9 cellular contexts compared by ENCODE assay signal in the genomic region with DNA sequence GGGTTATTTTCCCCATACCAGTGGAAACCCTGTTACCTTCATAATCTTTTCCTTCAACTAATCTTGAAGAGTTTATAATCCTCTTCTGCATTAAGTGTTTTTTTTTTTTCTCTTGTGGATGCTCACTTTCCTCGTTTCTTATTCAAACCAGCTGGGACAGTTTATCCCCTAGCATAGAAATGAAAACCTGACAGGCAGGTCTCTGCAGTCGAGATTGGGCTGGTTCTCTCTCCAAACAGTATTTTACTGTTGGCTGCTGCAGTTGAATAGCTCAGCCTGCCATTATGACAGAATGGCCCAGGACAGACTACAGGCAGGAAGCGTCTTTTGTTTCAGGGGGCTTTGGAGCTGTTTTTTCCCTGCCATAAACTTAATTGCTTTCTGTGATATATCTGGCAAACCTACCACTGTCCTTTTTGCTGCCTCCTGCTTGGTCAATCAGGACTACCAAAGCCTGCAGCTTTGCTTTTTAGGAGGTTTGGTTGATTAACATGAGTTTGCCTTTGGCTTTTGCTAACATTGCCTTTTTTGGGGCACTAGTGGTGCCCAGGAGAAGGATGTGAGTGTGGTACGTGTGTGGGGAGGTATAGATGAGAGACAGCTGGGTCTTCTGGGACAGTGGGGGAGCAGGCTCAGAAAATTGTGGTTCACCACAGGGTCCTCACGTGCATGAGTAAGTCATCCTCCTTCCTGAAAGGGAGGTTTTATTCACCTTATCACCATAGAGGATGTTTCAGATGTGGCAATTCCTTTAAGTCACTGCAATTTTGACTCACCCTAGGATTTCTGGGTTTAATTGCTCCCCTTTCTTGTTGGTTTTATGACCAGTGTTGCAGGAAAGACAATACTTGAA.
DNase-seq lines count a peak whose midpoint lies in the region; ATAC-seq and TF ChIP-seq lines count a peak whose summit lies in the region.
"Had no signal": no experiment of that assay in that cellular context is flagged by ENCODE, and none has a peak within 500 bp of the region (broad histone marks: within the 10 kb centered on the region; RNA-seq: fewer than 3 reads in every experiment).

No MANE protein-coding gene starts in this region.

- H3K27me3 ChIP-seq in CD8-positive, alpha-beta memory T cell (ENCODE audit: insufficient read depth, low read length, poor library complexity, severe bottlenecking), result no peaks in the 10 kb centered on the region
- no peaks in the 10 kb centered on the region for H3K27me3 ChIP-seq in RWPE2 (ENCODE audit: insufficient read depth, poor library complexity, severe bottlenecking)

- DNase-seq in CD8-positive, alpha-beta memory T cell, result peak in 3 of 5 donors; percentile 1 to 75 (median 50)
- DNase-seq in H4 (ENCODE audit: low spot score), result peak; percentile 70
- DNase-seq in RWPE2 (ENCODE audit: low spot score), result no peak
- peak; percentile 63 for DNase-seq in fibroblast of villous mesenchyme (ENCODE audit: low read depth)
- DNase-seq in substantia nigra (lab: John Stamatoyannopoulos, UW), result no peak
- no peak for DNase-seq in 8988T
- no peak for DNase-seq in AG20443 (ENCODE audit: low spot score)
- DNase-seq in activated T-helper 1 cell treated with anti-CD3 and anti-CD28 coated beads, Interleukin-12 subunit alpha, Interleukin-12 subunit beta, Interleukin-2, Interleukin-4 antibody, amounts not matched to agents 30 ng/mL and 10 ng/mL and 1 ng/mL, durations not matched to agents 14 hours and 24 hours and 36 hours (ENCODE audit: low spot score), result no peak

- H3K4me1 ChIP-seq in CD8-positive, alpha-beta memory T cell (ENCODE audit: insufficient read depth, low read length), result no peaks in the 10 kb centered on the region
- H3K4me1 ChIP-seq in RWPE2 (ENCODE audit: insufficient read depth, poor library complexity, severe bottlenecking), result peaks cover 24% of the 10 kb centered on the region

- peaks cover 1 to 13% (median 11%) of the 10 kb centered on the region in 3 donors for H3K4me1 Mint-ChIP-seq in CD8-positive, alpha-beta memory T cell
- H3K4me1 Mint-ChIP-seq in activated T-helper 1 cell treated with anti-CD3 and anti-CD28 coated beads, Interleukin-12 subunit alpha, Interleukin-12 subunit beta, Interleukin-2, Interleukin-4 antibody, amounts not matched to agents 30 ng/mL and 10 ng/mL and 1 ng/mL, durations not matched to agents 14 hours and 24 hours and 36 hours (ENCODE audit: low read depth), result peaks cover 8% of the 10 kb centered on the region

- peaks cover 6 to 7% of the 10 kb centered on the region in 2 donors for H3K27me3 Mint-ChIP-seq in CD8-positive, alpha-beta memory T cell
- peaks cover 10% of the 10 kb centered on the region for H3K27me3 Mint-ChIP-seq in activated T-helper 1 cell treated with anti-CD3 and anti-CD28 coated beads, Interleukin-12 subunit alpha, Interleukin-12 subunit beta, Interleukin-2, Interleukin-4 antibody, amounts not matched to agents 30 ng/mL and 10 ng/mL and 1 ng/mL, durations not matched to agents 14 hours and 24 hours and 36 hours (ENCODE audit: insufficient read depth)

- intact Hi-C loops in activated T-helper 1 cell treated with anti-CD3 and anti-CD28 coated beads, Interleukin-12 subunit alpha, Interleukin-12 subunit beta, Interleukin-2, Interleukin-4 antibody, amounts not matched to agents 30 ng/mL and 10 ng/mL and 1 ng/mL, durations not matched to agents 14 hours and 24 hours and 36 hours (cut with micrococcal nuclease), result no loop called here

- peak; percentile 35 for ATAC-seq in RWPE2 (ENCODE audit: low read depth)

- POLR2A ChIA-PET in CD8-positive, alpha-beta memory T cell (lab: Charles Lee), result no interaction called here

- H3K9me3 ChIP-seq in CD8-positive, alpha-beta memory T cell (ENCODE audit: low read length), result no peaks in the 10 kb centered on the region
- H3K9me3 ChIP-seq in RWPE2 (ENCODE audit: severe bottlenecking), result no peaks in the 10 kb centered on the region

- H3K36me3 ChIP-seq in CD8-positive, alpha-beta memory T cell (ENCODE audit: insufficient read depth, low read length), result no peaks in the 10 kb centered on the region
- no peaks in the 10 kb centered on the region for H3K36me3 ChIP-seq in RWPE2 (ENCODE audit: low read depth)

- no peak overlapping the region for H3K27ac Mint-ChIP-seq in CD8-positive, alpha-beta memory T cell
- H3K27ac Mint-ChIP-seq in activated T-helper 1 cell treated with anti-CD3 and anti-CD28 coated beads, Interleukin-12 subunit alpha, Interleukin-12 subunit beta, Interleukin-2, Interleukin-4 antibody, amounts not matched to agents 30 ng/mL and 10 ng/mL and 1 ng/mL, durations not matched to agents 14 hours and 24 hours and 36 hours, result no peak overlapping the region

- H3K27ac ChIP-seq in CD8-positive, alpha-beta memory T cell (ENCODE audit: low read depth, low read length), result no peak overlapping the region
- H3K27ac ChIP-seq in RWPE2 (ENCODE audit: poor library complexity, severe bottlenecking), result peak overlapping the region; percentile 5
- no peak overlapping the region for H3K27ac ChIP-seq in substantia nigra (ENCODE audit: low read depth, low read length, poor library complexity, severe bottlenecking)
- H3K27ac ChIP-seq: SK-N-MC had no signal

- CTCF ChIA-PET in CD8-positive, alpha-beta memory T cell (lab: Charles Lee), result no interaction called here

- no peaks in the 10 kb centered on the region for H3K36me3 Mint-ChIP-seq in CD8-positive, alpha-beta memory T cell
- no peaks in the 10 kb centered on the region for H3K36me3 Mint-ChIP-seq in activated T-helper 1 cell treated with anti-CD3 and anti-CD28 coated beads, Interleukin-12 subunit alpha, Interleukin-12 subunit beta, Interleukin-2, Interleukin-4 antibody, amounts not matched to agents 30 ng/mL and 10 ng/mL and 1 ng/mL, durations not matched to agents 14 hours and 24 hours and 36 hours (ENCODE audit: low read depth)

- TF ChIP-seq CTCF in RWPE2 (IDR thresholded peaks at IDR 0.05; ENCODE audit: poor library complexity, severe bottlenecking), result no peak
- TF ChIP-seq CTCF in fibroblast of villous mesenchyme (IDR thresholded peaks at IDR 0.05; ENCODE audit: insufficient read depth, low read depth, low read length), result no peak

- H3K9me3 Mint-ChIP-seq in CD8-positive, alpha-beta memory T cell, result peaks cover 0 to 11% (median 3%) of the 10 kb centered on the region in 5 donors
- H3K9me3 Mint-ChIP-seq in activated T-helper 1 cell treated with anti-CD3 and anti-CD28 coated beads, Interleukin-12 subunit alpha, Interleukin-12 subunit beta, Interleukin-2, Interleukin-4 antibody, amounts not matched to agents 30 ng/mL and 10 ng/mL and 1 ng/mL, durations not matched to agents 14 hours and 24 hours and 36 hours, result peaks cover 3% of the 10 kb centered on the region

- H3K4me3 ChIP-seq in CD8-positive, alpha-beta memory T cell (ENCODE audit: low read length), result no peak overlapping the region
- H3K4me3 ChIP-seq in RWPE2 (ENCODE audit: severe bottlenecking), result no peak overlapping the region
- no peak overlapping the region for H3K4me3 ChIP-seq in fibroblast of villous mesenchyme (ENCODE audit: low read depth, low read length)
- H3K4me3 ChIP-seq: SK-N-MC had no signal

- H3K4me3 Mint-ChIP-seq in CD8-positive, alpha-beta memory T cell, result no peak overlapping the region
- H3K4me3 Mint-ChIP-seq in activated T-helper 1 cell treated with anti-CD3 and anti-CD28 coated beads, Interleukin-12 subunit alpha, Interleukin-12 subunit beta, Interleukin-2, Interleukin-4 antibody, amounts not matched to agents 30 ng/mL and 10 ng/mL and 1 ng/mL, durations not matched to agents 14 hours and 24 hours and 36 hours, result no peak overlapping the region

Comparison
In these comparisons a context has a peak if more than half of its experiments do, and no peak if none do; other contexts are left out.
1. DNase-seq: peak in CD8-positive, alpha-beta memory T cell (3 of 5), H4 (single experiment) and fibroblast of villous mesenchyme (single experiment); none in RWPE2 (single experiment), substantia nigra (0 of 49), 8988T (single experiment), AG20443 (single experiment) and activated T-helper 1 cell treated with anti-CD3 and anti-CD28 coated beads, Interleukin-12 subunit alpha, Interleukin-12 subunit beta, Interleukin-2, Interleukin-4 antibody, amounts not matched to agents 30 ng/mL and 10 ng/mL and 1 ng/mL, durations not matched to agents 14 hours and 24 hours and 36 hours (single experiment).